ENCODE assay signal across 19 cellular contexts in the genomic region with DNA sequence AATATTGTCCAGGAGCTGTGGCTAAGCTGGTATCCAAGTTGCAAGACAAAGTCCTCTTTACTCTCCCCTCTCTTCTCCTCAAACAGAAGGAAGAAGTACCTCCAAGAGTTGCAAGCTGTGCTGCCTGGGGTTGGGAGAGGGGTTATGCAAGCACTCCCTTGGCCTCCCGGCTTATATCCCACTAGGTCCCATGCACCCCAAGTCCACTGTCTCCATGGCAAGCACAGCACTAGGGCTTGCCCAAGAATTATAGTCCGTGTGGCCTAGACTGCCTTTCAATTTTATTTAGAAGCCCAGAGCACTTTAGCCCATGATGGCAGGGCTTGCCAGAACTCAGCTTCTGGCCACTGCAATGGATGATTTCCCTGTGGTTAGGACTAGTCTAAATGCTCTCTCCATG. TPM values are rescaled to one million over a fixed set of nuclear protein-coding genes. Genes with fewer than 3 reads are reported as not detected.
DNase-seq lines count a peak whose midpoint lies in the region; ATAC-seq, FAIRE-seq and TF ChIP-seq lines count a peak whose summit lies in the region.
"Had no signal": no experiment of that assay in that cellular context is flagged by ENCODE, and none has a peak within 500 bp of the region (broad histone marks: within the 10 kb centered on the region; RNA-seq: fewer than 3 reads in every experiment).

No MANE protein-coding gene starts in this region.

- in situ Hi-C loops in HepG2 (cut with HindIII; ENCODE audit: extremely low pct_ligation_motif_present, low pct_unique_long_range_greater_than_20kb), result no loop called here

- H3K9ac ChIP-seq in liver (ENCODE audit: low read depth in 1 of 2, low read length in 2 of 2) (no peak overlapping the region), HepG2 (ENCODE audit: insufficient read depth, low read depth, low read length) (no peak overlapping the region), subcutaneous abdominal adipose tissue (ENCODE audit: low read length in 5 of 5) (no peak overlapping the region)
- H3K9ac ChIP-seq: GM23248 had no signal

- H3K9me3 ChIP-seq in liver (ENCODE audit: control insufficient read depth in 4 of 4, low read length in 3 of 4) (peaks cover 0 to 9% (median 3%) of the 10 kb centered on the region in 4 donors), HepG2 (ENCODE audit: low read length) (no peaks in the 10 kb centered on the region), esophagus muscularis mucosa (peaks cover 0 to 22% (median 9%) of the 10 kb centered on the region in 4 donors), subcutaneous abdominal adipose tissue (ENCODE audit: control insufficient read depth in 5 of 5, low read length in 5 of 5) (peaks cover 0 to 17% (median 15%) of the 10 kb centered on the region in 5 donors)
- no peaks in the 10 kb centered on the region for H3K9me3 ChIP-seq in CD8-positive, alpha-beta T cell (ENCODE audit: low read length)

- no peak for FAIRE-seq in HepG2 (lab: Jason Lieb, UNC)
- FAIRE-seq: G401.6, GM12892, H1 had no signal

- H3K4me3 ChIP-seq in liver (ENCODE audit: low read depth in 1 of 3, low read length in 3 of 3) (no peak overlapping the region), HepG2 (replicated peaks in 1 of 3; ENCODE audit: insufficient read depth in 1 of 3, low read depth in 2 of 3, low read length in 3 of 3) (no peak overlapping the region), esophagus muscularis mucosa (no peak overlapping the region), subcutaneous abdominal adipose tissue (ENCODE audit: low read depth in 1 of 5, low read length in 5 of 5) (no peak overlapping the region)
- H3K4me3 ChIP-seq in CD8-positive, alpha-beta T cell (ENCODE audit: low read depth, low read length), result no peak overlapping the region
- H3K4me3 ChIP-seq: GM23248 had no signal

- no peak overlapping the region for H3K4me3 Mint-ChIP-seq in CD8-positive, alpha-beta T cell
- H3K4me3 Mint-ChIP-seq: CD4-positive, alpha-beta memory T cell had no signal

- POLR2A ChIA-PET in HepG2 (lab: Yijun Ruan, JAX), result interaction anchor here (1.1 kb wide), 1 partner anchor 17 kb away, joined by 4 read pairs; no protein-coding TSS in a partner anchor
- POLR2A ChIA-PET in CD8-positive, alpha-beta T cell (lab: Charles Lee), result no interaction called here

- H3K27me3 ChIP-seq in liver (ENCODE audit: control insufficient read depth in 4 of 4, insufficient read depth in 4 of 4, low read length in 3 of 4) (no peaks in the 10 kb centered on the region), HepG2 (ENCODE audit: control insufficient read depth in 1 of 2, insufficient read depth in 2 of 2, low read length in 2 of 2) (no peaks in the 10 kb centered on the region), esophagus muscularis mucosa (no peaks in the 10 kb centered on the region), subcutaneous abdominal adipose tissue (ENCODE audit: control insufficient read depth in 5 of 5, insufficient read depth in 4 of 5, low read length in 5 of 5) (no peaks in the 10 kb centered on the region)
- no peaks in the 10 kb centered on the region for H3K27me3 ChIP-seq in CD8-positive, alpha-beta T cell (ENCODE audit: insufficient read depth, low read length)

- CTCF ChIA-PET in HepG2 (lab: Yijun Ruan, JAX; ENCODE audit: low intra/inter-chr PET ratio, low total read pairs), result no interaction called here
- CTCF ChIA-PET in CD8-positive, alpha-beta T cell (lab: Charles Lee), result no interaction called here

- H3K27ac ChIP-seq in liver (ENCODE audit: low read depth in 1 of 2, low read length in 2 of 2) (peak overlapping the region; percentile 63 to 67), HepG2 (ENCODE audit: extremely low read length, insufficient read depth, low read length) (no peak overlapping the region), esophagus muscularis mucosa (replicated peaks in 1 of 4) (no peak overlapping the region), subcutaneous abdominal adipose tissue (ENCODE audit: low read depth, low read length) (peak overlapping the region; percentile 32)
- no peak overlapping the region for H3K27ac ChIP-seq in CD8-positive, alpha-beta T cell (ENCODE audit: low read depth, low read length)
- H3K27ac ChIP-seq: GM23248 had no signal

- H3K9me3 Mint-ChIP-seq in CD8-positive, alpha-beta T cell, result peaks cover 14% of the 10 kb centered on the region

- no peak for TF ChIP-seq POLR2A in HepG2 (IDR thresholded peaks at IDR 0.05; ENCODE audit: insufficient read depth in 1 of 2, low read depth in 2 of 2, low read length in 2 of 2)
- no peak for TF ChIP-seq POLR2A in esophagus muscularis mucosa (IDR thresholded peaks at IDR 0.05; ENCODE audit: low read depth)

- H3K27me3 Mint-ChIP-seq in CD8-positive, alpha-beta T cell (ENCODE audit: low read depth), result peaks cover 14% of the 10 kb centered on the region

- H2AFZ ChIP-seq in HepG2 (ENCODE audit: low read length), result no peak overlapping the region
- H2AFZ ChIP-seq: GM23248 had no signal

- no peak overlapping the region for H3K27ac Mint-ChIP-seq in CD8-positive, alpha-beta T cell
- H3K27ac Mint-ChIP-seq: CD4-positive, alpha-beta memory T cell had no signal

- TF ChIP-seq CTCF in liver (IDR thresholded peaks at IDR 0.05; ENCODE audit: low read depth, low read length, missing input control) (no peak), HepG2 (CRISPR knock-in tag; IDR thresholded peaks at IDR 0.05) (no peak), esophagus muscularis mucosa (IDR thresholded peaks at IDR 0.05) (no peak)
- no peak for TF ChIP-seq CTCF in CD8-positive, alpha-beta T cell (IDR thresholded peaks at IDR 0.05)

- no peaks in the 10 kb centered on the region for H4K20me1 ChIP-seq in HepG2 (ENCODE audit: insufficient read depth, low read length)

- H3K4me1 Mint-ChIP-seq in CD8-positive, alpha-beta T cell (ENCODE audit: low read depth), result no peaks in the 10 kb centered on the region
- H3K4me1 Mint-ChIP-seq: CD4-positive, alpha-beta memory T cell had no signal

- 73% methylated on average over 2 of the region's 2 CpGs for WGBS in liver
- 100% methylated on average over 2 of the region's 2 CpGs for WGBS in HepG2 (ENCODE audit: low lambda C conversion rate)
- WGBS in esophagus muscularis mucosa, result 100% methylated on average over 2 of the region's 2 CpGs

- TF ChIP-seq RAD21 in liver (IDR thresholded peaks at IDR 0.05), result no peak
- no peak for TF ChIP-seq RAD21 in HepG2 (CRISPR knock-in tag; IDR thresholded peaks at IDR 0.05)

- H3K36me3 Mint-ChIP-seq in CD8-positive, alpha-beta T cell, result no peaks in the 10 kb centered on the region

- H3K4me1 ChIP-seq in liver (ENCODE audit: control insufficient read depth in 4 of 4, insufficient read depth in 4 of 4, low read length in 3 of 4) (peaks cover 1 to 42% (median 11%) of the 10 kb centered on the region in 4 donors), HepG2 (ENCODE audit: insufficient read depth, low read length) (no peaks in the 10 kb centered on the region), esophagus muscularis mucosa (no peaks in the 10 kb centered on the region), subcutaneous abdominal adipose tissue (ENCODE audit: control insufficient read depth in 5 of 5, insufficient read depth in 5 of 5, low read length in 5 of 5) (peaks cover 0 to 33% (median 10%) of the 10 kb centered on the region in 5 donors)
- no peaks in the 10 kb centered on the region for H3K4me1 ChIP-seq in CD8-positive, alpha-beta T cell (ENCODE audit: insufficient read depth, low read length)
- H3K4me1 ChIP-seq: Caco-2 had no signal

- intact Hi-C loops in HepG2 (cut with micrococcal nuclease; ENCODE audit: unreplicated experiment) (no loop called here), esophagus muscularis mucosa (cut with DNase I) (no loop called here)
- intact Hi-C loops in CD8-positive, alpha-beta T cell (cut with DNase I, micrococcal nuclease), result no loop called here

- TF ChIP-seq EP300 in HepG2 (IDR thresholded peaks at IDR 0.05; ENCODE audit: low read depth in 2 of 2, low read length in 2 of 2) (no peak), HepG2 (CRISPR knock-in tag; IDR thresholded peaks at IDR 0.05; ENCODE audit: borderline replicate concordance) (no peak), esophagus muscularis mucosa (IDR thresholded peaks at IDR 0.05) (no peak)

- ATAC-seq in HepG2, result no peak
- ATAC-seq in CD8-positive, alpha-beta T cell, result no peak

- H3K36me3 ChIP-seq in liver (ENCODE audit: control insufficient read depth in 4 of 4, insufficient read depth in 3 of 4, low read depth in 1 of 4, low read length in 3 of 4), result no peaks in the 10 kb centered on the region
- no peaks in the 10 kb centered on the region for H3K36me3 ChIP-seq in HepG2 (replicated peaks in 1 of 2; ENCODE audit: control insufficient read depth in 1 of 2, insufficient read depth in 2 of 2, low read length in 2 of 2)
- no peaks in the 10 kb centered on the region for H3K36me3 ChIP-seq in esophagus muscularis mucosa
- H3K36me3 ChIP-seq in subcutaneous abdominal adipose tissue (ENCODE audit: control insufficient read depth in 5 of 5, insufficient read depth in 5 of 5, low read length in 5 of 5), result no peaks in the 10 kb centered on the region
- no peaks in the 10 kb centered on the region for H3K36me3 ChIP-seq in CD8-positive, alpha-beta T cell (ENCODE audit: insufficient read depth, low read length)

- DNase-seq in HepG2 (ENCODE audit: low spot score) (no peak), esophagus muscularis mucosa (ENCODE audit: extremely low spot score) (peak; percentile 70), NCI-H187 treated with DMSO at 0.1 percent for 48 hours (lab: John Stamatoyannopoulos, UW) (no peak)
- DNase-seq in CD8-positive, alpha-beta T cell, result no peak
- DNase-seq: C1 segment of cervical spinal cord; Caco-2; CD4-positive, alpha-beta memory T cell; DMS153; DND-41; GM23248; H7; HCEC 1CT had no signal

- BruUV-seq in HepG2 (replicated peaks; lab: Mats Ljungman, UMichigan), result no TSS peak

- H3K4me2 ChIP-seq in HepG2 (ENCODE audit: low read depth, low read length), result no peak overlapping the region

- H3K79me2 ChIP-seq in HepG2 (ENCODE audit: insufficient read depth, low read length), result no peaks in the 10 kb centered on the region

RNA-seq across cellular contexts. Expression of a gene that starts 40.4 kb away (rescaled TPM):
- total RNA-seq in liver (under 1 TPM; 0.05 to 0.08 TPM), HepG2 (2016; rRNA removed; fragmentation: Illumina TruSeq; extraction: Trizol) (1.3 and 1.8 TPM in 2 replicates), esophagus muscularis mucosa (under 1 TPM in 1 of 4 donors, not detected in 3; 0.06 TPM)
- polyA plus RNA-seq in liver (under 1 TPM; 0.08 to 0.44 TPM), HepG2 (2011; rRNA removed) (0.78 and 1.1 TPM in 2 replicates)
- total RNA-seq in HepG2 (2016; cell fraction: cytosol; rRNA removed; fragmentation: Illumina TruSeq; extraction: Trizol; ENCODE audit: low read depth), result 0.61 and 0.71 TPM in 2 replicates
- total RNA-seq in HepG2 (2016; cell fraction: insoluble cytoplasmic fraction; rRNA removed; fragmentation: Illumina TruSeq; extraction: Trizol), result 1.5 and 1.9 TPM in 2 replicates
- 1.0 and 1.4 TPM in 2 replicates for total RNA-seq in HepG2 (2016; cell fraction: membrane; rRNA removed; fragmentation: Illumina TruSeq; extraction: Trizol)
- total RNA-seq in HepG2 (2016; cell fraction: nucleus; rRNA removed; fragmentation: Illumina TruSeq; extraction: Trizol), result 2.4 and 2.8 TPM in 2 replicates
- 0.48 and 0.63 TPM in 2 replicates for polyA plus RNA-seq in HepG2 (2011; cell fraction: cytosol; rRNA removed)
- polyA plus RNA-seq in HepG2 (2011; cell fraction: nucleus; rRNA removed), result 1.3 and 1.7 TPM in 2 replicates
- 0.68 and 1.6 TPM in 2 replicates for polyA plus RNA-seq in HepG2 (2012)
- 0.19 and 0.38 TPM in 2 replicates for polyA plus RNA-seq in HepG2 (2016; cell fraction: cytosol; fragmentation: Illumina TruSeq; extraction: Trizol; ENCODE audit: low read depth)
- 1.3 and 1.6 TPM in 2 replicates for polyA plus RNA-seq in HepG2 (2016; cell fraction: insoluble cytoplasmic fraction; fragmentation: Illumina TruSeq; extraction: Trizol; ENCODE audit: low read depth)
- polyA plus RNA-seq in HepG2 (2016; cell fraction: membrane; fragmentation: Illumina TruSeq; extraction: Trizol; ENCODE audit: low read depth), result 0.73 and 0.96 TPM in 2 replicates
- 4.3 and 5.3 TPM in 2 replicates for polyA plus RNA-seq in HepG2 (2016; cell fraction: nucleus; fragmentation: Illumina TruSeq; extraction: Trizol; ENCODE audit: insufficient read depth, low read depth)
- 0.66 TPM in 1 of 2 replicates, not detected in the other for polyA minus RNA-seq in HepG2 (2011; rRNA and poly(A)+ RNA removed; ENCODE audit: low replicate concordance)
- 0.40 TPM in 1 of 2 replicates, not detected in the other for polyA minus RNA-seq in HepG2 (2011; cell fraction: cytosol; rRNA and poly(A)+ RNA removed)
- 0.52 and 0.99 TPM in 2 replicates for polyA minus RNA-seq in HepG2 (2011; cell fraction: nucleus; rRNA and poly(A)+ RNA removed)
- total RNA-seq in CD8-positive, alpha-beta T cell, result not detected
- total RNA-seq: A172; A673; CD4-positive, alpha-beta memory T cell; GM23248; H1; H7 had no signal
- polyA plus RNA-seq: CD4-positive, alpha-beta memory T cell; H1 had no signal

RNA-seq across cellular contexts. Expression of a gene that starts 59.2 kb away (rescaled TPM):
- total RNA-seq in liver (100 to 1,000 TPM; 157 to 214 TPM), HepG2 (2016; rRNA removed; fragmentation: Illumina TruSeq; extraction: Trizol) (130 and 140 TPM in 2 replicates), esophagus muscularis mucosa (1 to 10 TPM; 4.5 to 7.2 (median 6.5) TPM)
- polyA plus RNA-seq in liver (100 to 1,000 TPM in 1 of 2 donors, 10 to 100 TPM in 1; 35.5 to 136 TPM), HepG2 (2011; rRNA removed) (36.8 and 43.0 TPM in 2 replicates)
- 19.1 and 21.3 TPM in 2 replicates for total RNA-seq in HepG2 (2016; cell fraction: cytosol; rRNA removed; fragmentation: Illumina TruSeq; extraction: Trizol; ENCODE audit: low read depth)
- total RNA-seq in HepG2 (2016; cell fraction: insoluble cytoplasmic fraction; rRNA removed; fragmentation: Illumina TruSeq; extraction: Trizol), result 132 and 135 TPM in 2 replicates
- total RNA-seq in HepG2 (2016; cell fraction: membrane; rRNA removed; fragmentation: Illumina TruSeq; extraction: Trizol), result 47.4 and 55.1 TPM in 2 replicates
- 251 and 257 TPM in 2 replicates for total RNA-seq in HepG2 (2016; cell fraction: nucleus; rRNA removed; fragmentation: Illumina TruSeq; extraction: Trizol)
- polyA plus RNA-seq in HepG2 (2011; cell fraction: cytosol; rRNA removed), result 14.4 and 28.4 TPM in 2 replicates
- polyA plus RNA-seq in HepG2 (2011; cell fraction: nucleus; rRNA removed), result 39.1 and 57.9 TPM in 2 replicates
- polyA plus RNA-seq in HepG2 (2012), result 53.4 and 86.4 TPM in 2 replicates
- 5.1 and 5.7 TPM in 2 replicates for polyA plus RNA-seq in HepG2 (2016; cell fraction: cytosol; fragmentation: Illumina TruSeq; extraction: Trizol; ENCODE audit: low read depth)
- 57.8 and 65.3 TPM in 2 replicates for polyA plus RNA-seq in HepG2 (2016; cell fraction: insoluble cytoplasmic fraction; fragmentation: Illumina TruSeq; extraction: Trizol; ENCODE audit: low read depth)
- polyA plus RNA-seq in HepG2 (2016; cell fraction: membrane; fragmentation: Illumina TruSeq; extraction: Trizol; ENCODE audit: low read depth), result 14.2 and 17.2 TPM in 2 replicates
- 165 and 177 TPM in 2 replicates for polyA plus RNA-seq in HepG2 (2016; cell fraction: nucleus; fragmentation: Illumina TruSeq; extraction: Trizol; ENCODE audit: insufficient read depth, low read depth)
- 18.6 and 65.9 TPM in 2 replicates for polyA minus RNA-seq in HepG2 (2011; rRNA and poly(A)+ RNA removed; ENCODE audit: low replicate concordance)
- polyA minus RNA-seq in HepG2 (2011; cell fraction: cytosol; rRNA and poly(A)+ RNA removed), result 23.7 and 35.7 TPM in 2 replicates
- polyA minus RNA-seq in HepG2 (2011; cell fraction: nucleus; rRNA and poly(A)+ RNA removed), result 174 and 229 TPM in 2 replicates
- total RNA-seq in CD8-positive, alpha-beta T cell, result 1 to 10 TPM; 3.2 to 4.2 TPM

Comparison
In these comparisons a context has a peak if more than half of its experiments do, and no peak if none do; other contexts are left out.
1. H3K27ac ChIP-seq: peak in liver (2 of 2) and subcutaneous abdominal adipose tissue (single experiment); none in HepG2 (single experiment), esophagus muscularis mucosa (0 of 4) and CD8-positive, alpha-beta T cell (single experiment).